In genomic region chr9:106921341-106921899, GRCh38 we compare ENCODE assay signal across 9 cellular contexts. TPM values are rescaled to one million over a fixed set of nuclear protein-coding genes. Genes with fewer than 3 reads are reported as not detected.
DNase-seq lines count a peak whose midpoint lies in the region; ATAC-seq and TF ChIP-seq lines count a peak whose summit lies in the region.
"Had no signal": no experiment of that assay in that cellular context is flagged by ENCODE, and none has a peak within 500 bp of the region (broad histone marks: within the 10 kb centered on the region; RNA-seq: fewer than 3 reads in every experiment).

No MANE protein-coding gene starts in this region.

- TF ChIP-seq CTCF in activated CD8-positive, alpha-beta T cell treated with anti-CD3 and anti-CD28 coated beads for 36 hours (IDR thresholded peaks at IDR 0.05): no peak

- H3K27ac ChIP-seq in mesenchymal stem cell (ENCODE audit: low read length, poor library complexity, severe bottlenecking) (peak overlapping the region; percentile 83), urinary bladder (ENCODE audit: low read depth) (peak overlapping the region; percentile 75)

- peak; percentile 28 for DNase-seq in activated CD8-positive, alpha-beta T cell treated with anti-CD3 and anti-CD28 coated beads for 36 hours
- no peak for DNase-seq in activated CD8-positive, alpha-beta T cell treated with anti-CD3 and anti-CD28 coated beads, Interleukin-2, amount 10 ng/mL, durations not matched to agents 7 days and 5 days
- peak; percentile 96 for DNase-seq in NCI-H748 treated with DMSO at 0.1 percent for 48 hours (lab: John Stamatoyannopoulos, UW)
- peak; percentile 56 for DNase-seq in ecto neural progenitor cell (ENCODE audit: low spot score)
- DNase-seq in mesenchymal stem cell: peak; percentile 90
- DNase-seq in activated CD4-positive, alpha-beta memory T cell treated with anti-CD3 and anti-CD28 coated beads, Interleukin-2, amount 10 ng/mL, durations not matched to agents 7 days and 5 days: no peak
- DNase-seq: activated B cell treated with CpG ODN at 0.5 μM for 24 hours had no signal

- H3K27me3 Mint-ChIP-seq in activated CD8-positive, alpha-beta T cell treated with anti-CD3 and anti-CD28 coated beads for 36 hours: no peaks in the 10 kb centered on the region
- no peaks in the 10 kb centered on the region for H3K27me3 Mint-ChIP-seq in activated CD8-positive, alpha-beta T cell treated with anti-CD3 and anti-CD28 coated beads, Interleukin-2, amount 10 ng/mL, durations not matched to agents 7 days and 5 days (ENCODE audit: low read depth)
- H3K27me3 Mint-ChIP-seq in activated CD4-positive, alpha-beta memory T cell treated with anti-CD3 and anti-CD28 coated beads, Interleukin-2, amount 10 ng/mL, durations not matched to agents 7 days and 5 days: no peaks in the 10 kb centered on the region
- H3K27me3 Mint-ChIP-seq: activated B cell treated with CpG ODN at 0.5 μM for 24 hours had no signal

- H3K4me1 ChIP-seq in mesenchymal stem cell (ENCODE audit: control insufficient read depth, insufficient read depth, low read depth, low read length): peaks cover 9% of the 10 kb centered on the region
- no peaks in the 10 kb centered on the region for H3K4me1 ChIP-seq in urinary bladder (ENCODE audit: insufficient read depth)

- H4K91ac ChIP-seq in mesenchymal stem cell (ENCODE audit: low read length): peak overlapping the region; percentile 73

- POLR2A ChIA-PET in activated CD8-positive, alpha-beta T cell treated with anti-CD3 and anti-CD28 coated beads for 36 hours (lab: Charles Lee): no interaction called here
- POLR2A ChIA-PET in activated CD8-positive, alpha-beta T cell treated with anti-CD3 and anti-CD28 coated beads, Interleukin-2, amount 10 ng/mL, durations not matched to agents 7 days and 5 days (lab: Charles Lee): no interaction called here
- POLR2A ChIA-PET in activated CD4-positive, alpha-beta memory T cell treated with anti-CD3 and anti-CD28 coated beads, Interleukin-2, amount 10 ng/mL, durations not matched to agents 7 days and 5 days (lab: Charles Lee): no interaction called here

- no peaks in the 10 kb centered on the region for H3K9me3 ChIP-seq in mesenchymal stem cell (ENCODE audit: control insufficient read depth, low read length)

- H3K36me3 ChIP-seq in mesenchymal stem cell (ENCODE audit: control insufficient read depth in 1 of 2, insufficient read depth in 2 of 2, low read depth in 1 of 2, low read length in 2 of 2) (peaks cover 22 to 33% of the 10 kb centered on the region in 2 experiments), urinary bladder (ENCODE audit: insufficient read depth) (no peaks in the 10 kb centered on the region)

- peak overlapping the region; percentile 47 for H2BK5ac ChIP-seq in mesenchymal stem cell (ENCODE audit: low read depth, low read length, poor library complexity, severe bottlenecking)

- H3K4me2 ChIP-seq in mesenchymal stem cell (ENCODE audit: low read length, poor library complexity, severe bottlenecking): peak overlapping the region; percentile 46

- no peak overlapping the region for H2BK12ac ChIP-seq in mesenchymal stem cell (ENCODE audit: low read length in 2 of 2)

- peak; percentile 82 for ATAC-seq in activated CD8-positive, alpha-beta T cell treated with anti-CD3 and anti-CD28 coated beads for 36 hours
- no peak for ATAC-seq in activated CD8-positive, alpha-beta T cell treated with anti-CD3 and anti-CD28 coated beads, Interleukin-2, amount 10 ng/mL, durations not matched to agents 7 days and 5 days
- ATAC-seq in HG03025 (IDR thresholded peaks at IDR 0.05; ENCODE audit: low FRiP score, unreplicated experiment): no peak

- peaks cover 8% of the 10 kb centered on the region for H3K4me1 Mint-ChIP-seq in activated CD8-positive, alpha-beta T cell treated with anti-CD3 and anti-CD28 coated beads for 36 hours (ENCODE audit: low read depth)
- peaks cover 2% of the 10 kb centered on the region for H3K4me1 Mint-ChIP-seq in activated CD8-positive, alpha-beta T cell treated with anti-CD3 and anti-CD28 coated beads, Interleukin-2, amount 10 ng/mL, durations not matched to agents 7 days and 5 days (ENCODE audit: low read depth)
- H3K4me1 Mint-ChIP-seq in activated CD4-positive, alpha-beta memory T cell treated with anti-CD3 and anti-CD28 coated beads, Interleukin-2, amount 10 ng/mL, durations not matched to agents 7 days and 5 days: no peaks in the 10 kb centered on the region
- H3K4me1 Mint-ChIP-seq: activated B cell treated with CpG ODN at 0.5 μM for 24 hours had no signal

- H3K4me3 ChIP-seq in mesenchymal stem cell (ENCODE audit: insufficient read depth in 1 of 2, low read depth in 1 of 2, low read length in 2 of 2) (peak overlapping the region in 1 of 2 experiments; percentile 59), urinary bladder (ENCODE audit: low read depth, low read length) (no peak overlapping the region)

- intact Hi-C loops in activated CD8-positive, alpha-beta T cell treated with anti-CD3 and anti-CD28 coated beads for 36 hours (cut with micrococcal nuclease): no loop called here

- H3K27me3 ChIP-seq in mesenchymal stem cell (ENCODE audit: control insufficient read depth in 1 of 2, insufficient read depth in 1 of 2, low read length in 2 of 2): no peaks in the 10 kb centered on the region

- H4K8ac ChIP-seq in mesenchymal stem cell (ENCODE audit: low read length): peak overlapping the region; percentile 29

- peak overlapping the region; percentile 83 for H3K9ac ChIP-seq in mesenchymal stem cell (ENCODE audit: low read length)

- H3K4me3 Mint-ChIP-seq in activated CD8-positive, alpha-beta T cell treated with anti-CD3 and anti-CD28 coated beads for 36 hours: no peak overlapping the region
- no peak overlapping the region for H3K4me3 Mint-ChIP-seq in activated CD8-positive, alpha-beta T cell treated with anti-CD3 and anti-CD28 coated beads, Interleukin-2, amount 10 ng/mL, durations not matched to agents 7 days and 5 days
- no peak overlapping the region for H3K4me3 Mint-ChIP-seq in activated CD4-positive, alpha-beta memory T cell treated with anti-CD3 and anti-CD28 coated beads, Interleukin-2, amount 10 ng/mL, durations not matched to agents 7 days and 5 days
- H3K4me3 Mint-ChIP-seq: activated B cell treated with CpG ODN at 0.5 μM for 24 hours had no signal

- H3K23ac ChIP-seq in mesenchymal stem cell (ENCODE audit: low read length in 2 of 2): peak overlapping the region in 1 of 2 experiments; percentile 41

- peaks cover 30% of the 10 kb centered on the region for H3K79me1 ChIP-seq in mesenchymal stem cell (replicated peaks; ENCODE audit: low read length, poor library complexity, severe bottlenecking)

- H3K14ac ChIP-seq in mesenchymal stem cell (ENCODE audit: low read length in 2 of 2): no peak overlapping the region

- peaks cover 4% of the 10 kb centered on the region for H3K9me3 Mint-ChIP-seq in activated CD8-positive, alpha-beta T cell treated with anti-CD3 and anti-CD28 coated beads for 36 hours
- peaks cover 11% of the 10 kb centered on the region for H3K9me3 Mint-ChIP-seq in activated CD8-positive, alpha-beta T cell treated with anti-CD3 and anti-CD28 coated beads, Interleukin-2, amount 10 ng/mL, durations not matched to agents 7 days and 5 days (ENCODE audit: insufficient read depth)
- peaks cover 11% of the 10 kb centered on the region for H3K9me3 Mint-ChIP-seq in activated CD4-positive, alpha-beta memory T cell treated with anti-CD3 and anti-CD28 coated beads, Interleukin-2, amount 10 ng/mL, durations not matched to agents 7 days and 5 days

- H3K36me3 Mint-ChIP-seq in activated CD8-positive, alpha-beta T cell treated with anti-CD3 and anti-CD28 coated beads for 36 hours (ENCODE audit: low read depth): no peaks in the 10 kb centered on the region
- no peaks in the 10 kb centered on the region for H3K36me3 Mint-ChIP-seq in activated CD8-positive, alpha-beta T cell treated with anti-CD3 and anti-CD28 coated beads, Interleukin-2, amount 10 ng/mL, durations not matched to agents 7 days and 5 days (ENCODE audit: low read depth)
- no peaks in the 10 kb centered on the region for H3K36me3 Mint-ChIP-seq in activated CD4-positive, alpha-beta memory T cell treated with anti-CD3 and anti-CD28 coated beads, Interleukin-2, amount 10 ng/mL, durations not matched to agents 7 days and 5 days (ENCODE audit: low read depth)

- WGBS in mesenchymal stem cell: 16% methylated on average over 3 of the region's 3 CpGs
- WGBS in urinary bladder: 10% methylated on average over 3 of the region's 3 CpGs

- peak overlapping the region; percentile 60 for H3K27ac Mint-ChIP-seq in activated CD8-positive, alpha-beta T cell treated with anti-CD3 and anti-CD28 coated beads for 36 hours
- no peak overlapping the region for H3K27ac Mint-ChIP-seq in activated CD8-positive, alpha-beta T cell treated with anti-CD3 and anti-CD28 coated beads, Interleukin-2, amount 10 ng/mL, durations not matched to agents 7 days and 5 days
- H3K27ac Mint-ChIP-seq in activated CD4-positive, alpha-beta memory T cell treated with anti-CD3 and anti-CD28 coated beads, Interleukin-2, amount 10 ng/mL, durations not matched to agents 7 days and 5 days: no peak overlapping the region
- H3K27ac Mint-ChIP-seq: activated B cell treated with CpG ODN at 0.5 μM for 24 hours had no signal

- H3K4ac ChIP-seq in mesenchymal stem cell (ENCODE audit: low read depth in 1 of 2, low read length in 2 of 2): peak overlapping the region; percentile 59 to 90

- peak overlapping the region; percentile 52 to 76 for H3K18ac ChIP-seq in mesenchymal stem cell (ENCODE audit: low read depth in 1 of 2, low read length in 2 of 2)

- peak overlapping the region; percentile 42 for H2BK120ac ChIP-seq in mesenchymal stem cell (ENCODE audit: low read depth, low read length)

- no peak overlapping the region for H2BK15ac ChIP-seq in mesenchymal stem cell (ENCODE audit: low read depth, poor library complexity, severe bottlenecking)

- no peak overlapping the region for H2AFZ ChIP-seq in mesenchymal stem cell (ENCODE audit: low read depth, low read length)

- CTCF ChIA-PET in activated CD8-positive, alpha-beta T cell treated with anti-CD3 and anti-CD28 coated beads for 36 hours (lab: Charles Lee): no interaction called here
- CTCF ChIA-PET in activated CD8-positive, alpha-beta T cell treated with anti-CD3 and anti-CD28 coated beads, Interleukin-2, amount 10 ng/mL, durations not matched to agents 7 days and 5 days (lab: Charles Lee): no interaction called here
- CTCF ChIA-PET in activated CD4-positive, alpha-beta memory T cell treated with anti-CD3 and anti-CD28 coated beads, Interleukin-2, amount 10 ng/mL, durations not matched to agents 7 days and 5 days (lab: Charles Lee): interaction anchor here (1.5 kb wide), 1 partner anchor 10 kb away, joined by 3 read pairs; no protein-coding TSS in a partner anchor

- peak overlapping the region; percentile 81 for H2AK5ac ChIP-seq in mesenchymal stem cell (ENCODE audit: low read length, severe bottlenecking)

RNA-seq across cellular contexts. Expression of gene ZNF462, which starts 58.5 kb away (rescaled TPM):
- total RNA-seq in activated CD8-positive, alpha-beta T cell treated with anti-CD3 and anti-CD28 coated beads for 36 hours: not detected
- total RNA-seq in activated CD8-positive, alpha-beta T cell treated with anti-CD3 and anti-CD28 coated beads, Interleukin-2, amount 10 ng/mL, durations not matched to agents 7 days and 5 days: not detected
- 5.2 TPM for polyA plus RNA-seq in mesenchymal stem cell (2013, experiment 1 of 2)
- polyA plus RNA-seq in mesenchymal stem cell (2013, experiment 2 of 2): 5.1 TPM
- total RNA-seq in urinary bladder: 40.2 TPM
- polyA plus RNA-seq in urinary bladder: 4.4 TPM
- under 1 TPM; 0.28 to 0.70 TPM for total RNA-seq in activated CD4-positive, alpha-beta memory T cell treated with anti-CD3 and anti-CD28 coated beads, Interleukin-2, amount 10 ng/mL, durations not matched to agents 7 days and 5 days
- total RNA-seq: activated B cell treated with CpG ODN at 0.5 μM for 24 hours had no signal

Comparison
In these comparisons a context has a peak if more than half of its experiments do, and no peak if none do; other contexts are left out.
1. DNase-seq: peak in activated CD8-positive, alpha-beta T cell treated with anti-CD3 and anti-CD28 coated beads for 36 hours (single experiment), NCI-H748 treated with DMSO at 0.1 percent for 48 hours (single experiment), ecto neural progenitor cell (single experiment) and mesenchymal stem cell (single experiment); none in activated CD8-positive, alpha-beta T cell treated with anti-CD3 and anti-CD28 coated beads, Interleukin-2, amount 10 ng/mL, durations not matched to agents 7 days and 5 days (single experiment) and activated CD4-positive, alpha-beta memory T cell treated with anti-CD3 and anti-CD28 coated beads, Interleukin-2, amount 10 ng/mL, durations not matched to agents 7 days and 5 days (single experiment).
2. RNA of gene ZNF462, which starts 58.5 kb away (total RNA-seq): 40.2 TPM in urinary bladder (single experiment); 0.28 to 0.70 TPM in activated CD4-positive, alpha-beta memory T cell treated with anti-CD3 and anti-CD28 coated beads, Interleukin-2, amount 10 ng/mL, durations not matched to agents 7 days and 5 days, not detected in activated CD8-positive, alpha-beta T cell treated with anti-CD3 and anti-CD28 coated beads for 36 hours and not detected in activated CD8-positive, alpha-beta T cell treated with anti-CD3 and anti-CD28 coated beads, Interleukin-2, amount 10 ng/mL, durations not matched to agents 7 days and 5 days; every median in the first group is over 10 times any median in the second.